Comparison of ENCODE assay signal across 31 cellular contexts in the genomic region with DNA sequence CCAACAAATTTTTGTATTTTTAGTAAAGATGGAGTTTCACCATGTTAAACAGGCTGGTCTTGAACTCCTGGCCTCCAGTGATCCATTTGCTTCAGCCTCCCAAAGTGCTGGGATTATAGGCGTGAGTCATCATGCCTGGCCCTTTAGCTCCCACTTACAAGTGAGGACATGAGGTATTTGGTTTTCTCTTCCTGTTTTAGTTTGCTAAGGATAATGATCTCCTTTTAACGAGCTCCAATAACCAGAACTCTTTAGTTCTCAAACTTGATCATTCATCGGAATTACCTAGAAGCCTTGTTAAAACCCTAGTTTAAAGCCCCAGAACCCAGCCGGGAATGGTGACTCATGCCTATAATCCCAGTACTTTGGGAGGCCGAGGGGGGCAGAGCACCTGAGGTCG.
"Had no signal": no experiment of that assay in that cellular context is flagged by ENCODE, and none has a peak within 500 bp of the region (broad histone marks: within the 10 kb centered on the region; RNA-seq: fewer than 3 reads in every experiment).

No MANE protein-coding gene starts in this region.

- ATAC-seq: left cardiac atrium; left lobe of liver; left ventricle myocardium superior; lower lobe of right lung; mucosa of descending colon; naive thymus-derived CD4-positive, alpha-beta T cell; natural killer cell treated with Interleukin-12 subunit alpha and Interleukin-12 subunit beta and Interleukin-15 and Interleukin-18, amount 100 ng/mL, for 72 hours; pancreas; right cardiac atrium; sciatic nerve; stimulated activated naive B cell treated with anti-CD40 and anti-IgM and Interleukin-4, amounts not matched to agents 10 μg/mL and 1 μg/mL and 100 μg/mL, for 72 hours; stimulated activated naive CD8-positive, alpha-beta T cell treated with anti-CD3 and anti-CD28 coated beads, Interleukin-15, Interleukin-2, amounts not matched to agents 100 U/mL and 50 U/mL, for 24 hours had no signal

- H3K4me1 ChIP-seq: lower lobe of right lung, pancreas, prostate gland, suprapubic skin, tibial artery, uterus had no signal

- H3K79me2 ChIP-seq: hepatocyte had no signal

- H3K27ac ChIP-seq: hepatocyte, lower lobe of right lung, pancreas, prostate gland, skin epidermis, suprapubic skin, thoracic aorta, tibial artery, uterus had no signal

- H3K4me2 ChIP-seq: hepatocyte had no signal

- DNase-seq: kidney glomerular epithelial cell; left cardiac atrium; left ventricle myocardium superior; lower lobe of right lung; mammary epithelial cell; midbrain; mucosa of descending colon; naive thymus-derived CD4-positive, alpha-beta T cell; nucleus accumbens; pancreas; posterior cingulate gyrus; retina; right cardiac atrium; stimulated activated CD4-positive, alpha-beta T cell treated with anti-CD3 and anti-CD28 coated beads, Interleukin-12 subunit alpha, Interleukin-12 subunit beta, amount 100 ng/mL, for 4 hours; stimulated activated CD4-positive, alpha-beta T cell treated with anti-CD3 and anti-CD28 coated beads, Interleukin-15, amount 100 ng/mL, for 24 hours; stimulated activated CD4-positive, alpha-beta T cell treated with anti-CD3 and anti-CD28 coated beads, Interleukin-2, amount 100 ng/mL, for 24 hours; stimulated activated CD4-positive, alpha-beta T cell treated with anti-CD3 and anti-CD28 coated beads, Interleukin-4, amount 100 ng/mL, for 1 hour; stimulated activated naive B cell treated with anti-CD40 and anti-IgM and Interleukin-4, amounts not matched to agents 10 μg/mL and 1 μg/mL and 100 μg/mL, for 72 hours; stimulated activated naive CD8-positive, alpha-beta T cell treated with anti-CD3 and anti-CD28 coated beads, Interleukin-15, Interleukin-2, amounts not matched to agents 100 U/mL and 50 U/mL, for 24 hours; tibial artery; trophoblast cell; uterus had no signal

- H3K4me3 ChIP-seq: hepatocyte, lower lobe of right lung, mucosa of descending colon, pancreas, prostate gland, skin epidermis, suprapubic skin, thoracic aorta, tibial artery, uterus had no signal

- H2AFZ ChIP-seq: hepatocyte had no signal

- FAIRE-seq: keratinocyte, pancreas had no signal

- H3K27me3 ChIP-seq: hepatocyte, pancreas, suprapubic skin, tibial artery, uterus had no signal

- H3K9me3 ChIP-seq: lower lobe of right lung, mucosa of descending colon, pancreas, prostate gland, suprapubic skin, thoracic aorta, tibial artery, uterus had no signal

- H3K36me3 ChIP-seq: lower lobe of right lung, pancreas, prostate gland, suprapubic skin, thoracic aorta, tibial artery, uterus had no signal
